1 cellular context compared by ENCODE assay signal in genomic region chr17:80082403-80083135, GRCh38.
TF ChIP-seq lines count a peak whose summit lies in the region.

No MANE protein-coding gene starts in this region.

TF ChIP-seq in H1, 55 proteins besides CTCF, POLR2A, EP300 and RAD21:
- TF ChIP-seq YY1 (IDR thresholded peaks at IDR 0.05; ENCODE audit: low read depth, low read length): peak; percentile 31; the same call in 1 of the 2 replicates
- TF ChIP-seq CREB1 (IDR thresholded peaks at IDR 0.05): peak; percentile 73
- no peak for TF ChIP-seq SIRT6 (IDR thresholded peaks at IDR 0.05; ENCODE audit: low read length)
- no peak for TF ChIP-seq MAX (IDR thresholded peaks at IDR 0.05)
